ENCODE assay signal across 19 cellular contexts in the genomic region with DNA sequence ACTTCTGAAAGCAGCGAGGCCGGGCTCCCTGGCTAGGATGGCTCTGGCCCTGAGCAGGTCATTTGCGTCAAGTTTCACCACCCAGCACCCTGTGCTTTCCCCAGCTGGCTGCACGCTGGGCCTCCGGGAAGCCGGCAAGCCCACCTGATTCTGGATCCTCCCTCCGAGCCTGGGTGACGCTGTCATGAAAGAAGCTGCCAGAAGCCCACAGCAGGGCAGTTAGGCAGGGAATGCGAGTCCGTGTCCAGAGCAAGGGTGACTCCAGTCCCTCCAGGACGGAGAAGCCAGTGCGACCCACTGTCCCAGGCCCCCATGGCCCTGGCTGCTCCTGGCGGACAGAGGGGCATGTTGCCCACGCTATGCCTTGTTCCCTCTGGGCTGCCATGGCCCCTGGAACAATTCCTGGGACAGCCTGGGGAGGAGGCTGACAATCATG.
"Had no signal": no experiment of that assay in that cellular context is flagged by ENCODE, and none has a peak within 500 bp of the region (broad histone marks: within the 10 kb centered on the region; RNA-seq: fewer than 3 reads in every experiment).

No MANE protein-coding gene starts in this region.

- H3K27ac ChIP-seq: adrenal gland, colonic mucosa, dorsolateral prefrontal cortex, hepatocyte, thyroid gland, VCaP had no signal

- H3K4me3 ChIP-seq: adrenal gland, colonic mucosa, dorsolateral prefrontal cortex, hepatocyte, thyroid gland had no signal

- H3K4me1 ChIP-seq: adrenal gland, colonic mucosa, thyroid gland had no signal

- H3K9me3 ChIP-seq: colonic mucosa, thyroid gland had no signal

- ATAC-seq: effector memory CD8-positive, alpha-beta T cell; esophagus mucosa; left ventricle myocardium superior; stimulated activated naive CD8-positive, alpha-beta T cell treated with anti-CD3 and anti-CD28 coated beads, Interleukin-15, Interleukin-2, amounts not matched to agents 100 U/mL and 50 U/mL, for 24 hours; T-cell had no signal

- H3K27me3 ChIP-seq: adrenal gland, colonic mucosa, hepatocyte, thyroid gland had no signal

- DNase-seq: activated gamma-delta T cell; activated T-cell treated with anti-CD3 and anti-CD28 coated beads, Interleukin-2, amount 50 U/mL, for 48 hours; adrenal gland; colonic mucosa; effector memory CD8-positive, alpha-beta T cell; foreskin melanocyte; left ventricle myocardium superior; nephron progenitor cell; nucleus accumbens; retina; stimulated activated CD4-positive, alpha-beta T cell treated with anti-CD3 and anti-CD28 coated beads, Interleukin-12 subunit alpha, Interleukin-12 subunit beta, amount 100 ng/mL, for 4 hours; stimulated activated CD4-positive, alpha-beta T cell treated with anti-CD3 and anti-CD28 coated beads, Interleukin-4, amount 100 ng/mL, for 4 hours; stimulated activated naive CD8-positive, alpha-beta T cell treated with anti-CD3 and anti-CD28 coated beads, Interleukin-15, Interleukin-2, amounts not matched to agents 100 U/mL and 50 U/mL, for 24 hours; thyroid gland had no signal

- H3K36me3 ChIP-seq: adrenal gland, colonic mucosa, thyroid gland had no signal
